ENCODE assay signal across 2 cellular contexts in the genomic region with DNA sequence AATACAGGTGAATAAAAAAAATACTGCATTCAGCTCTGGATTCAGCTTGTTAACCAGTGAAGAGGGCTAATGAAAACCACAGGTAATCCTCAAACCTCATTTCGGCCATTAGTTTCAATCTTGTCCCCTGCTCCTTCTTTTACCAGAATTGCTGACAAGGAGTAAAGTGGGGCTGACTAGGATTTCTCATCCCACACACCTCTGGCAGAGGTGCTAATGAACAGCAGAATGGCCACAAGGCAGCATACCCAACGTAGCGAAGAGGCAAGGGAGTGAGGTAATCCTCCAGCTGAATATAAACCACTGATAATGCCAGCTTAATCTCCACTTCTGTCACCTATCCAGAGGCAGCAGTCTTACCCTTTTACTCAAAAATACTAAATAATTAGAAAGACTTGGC.
TF ChIP-seq lines count a peak whose summit lies in the region.

No MANE protein-coding gene starts in this region.

TF ChIP-seq in IMR-90, 13 proteins besides CTCF, POLR2A, EP300 and RAD21 (continued from another document):
- no peak for TF ChIP-seq BHLHE40 (IDR thresholded peaks at IDR 0.05; ENCODE audit: low read depth, low read length)
- peak; percentile 79 for TF ChIP-seq MAFK (IDR thresholded peaks at IDR 0.05; ENCODE audit: low read depth, low read length)

TF ChIP-seq in K562, 482 proteins besides CTCF, POLR2A, EP300 and RAD21:
- TF ChIP-seq USF2 (CRISPR knock-in tag; IDR thresholded peaks at IDR 0.05) (no peak), MAFK (IDR thresholded peaks at IDR 0.05; ENCODE audit: low read length) (peak; percentile 54), ZC3H11A (IDR thresholded peaks at IDR 0.05; ENCODE audit: low read depth, low read length) (no peak), ZNF780A (CRISPR knock-in tag; IDR thresholded peaks at IDR 0.05) (no peak), FIP1L1 (IDR thresholded peaks at IDR 0.05; ENCODE audit: low read depth, low read length, poor library complexity, severe bottlenecking) (no peak), GATA2 (CRISPR knock-in tag; IDR thresholded peaks at IDR 0.05) (no peak), TEAD2 (tag; IDR thresholded peaks at IDR 0.05) (no peak), ZNF316 (IDR thresholded peaks at IDR 0.05) (peak; percentile 44; the same call in 1 of the 2 replicates), C11orf30 (IDR thresholded peaks at IDR 0.05; ENCODE audit: low read depth) (peak; percentile 20; the same call in 1 of the 2 replicates)
